In genomic region chr14:96662116-96662901, GRCh38 we compare ENCODE assay signal across 22 cellular contexts.
DNase-seq lines count a peak whose midpoint lies in the region; ATAC-seq, FAIRE-seq and TF ChIP-seq lines count a peak whose summit lies in the region.
"Had no signal": no experiment of that assay in that cellular context is flagged by ENCODE, and none has a peak within 500 bp of the region (broad histone marks: within the 10 kb centered on the region; RNA-seq: fewer than 3 reads in every experiment).

No MANE protein-coding gene starts in this region.

- no peak for ATAC-seq in GM23338
- ATAC-seq: WTC11 had no signal

- H3K9me3 ChIP-seq in small intestine (ENCODE audit: control insufficient read depth, low read depth) = no peaks in the 10 kb centered on the region
- no peaks in the 10 kb centered on the region for H3K9me3 ChIP-seq in GM23248 (ENCODE audit: low read depth)

- H3K4me2 ChIP-seq in GM23248 (ENCODE audit: unreplicated experiment) = no peak overlapping the region
- H3K4me2 ChIP-seq in GM23338 = no peak overlapping the region

- in situ Hi-C loops in GM23248 (cut with MboI) = no loop called here

- peaks cover 4% of the 10 kb centered on the region for H3K27me3 Mint-ChIP-seq in GM23338 (ENCODE audit: insufficient read depth, low read depth, poor library complexity)

- H3K4me1 Mint-ChIP-seq in GM23338 = peaks cover 3% of the 10 kb centered on the region; the same call in 2 of the 3 replicates

- no peaks in the 10 kb centered on the region for H3F3A ChIP-seq in GM23248 (ENCODE audit: insufficient read depth)
- no peaks in the 10 kb centered on the region for H3F3A ChIP-seq in GM23338 (replicated peaks; ENCODE audit: low read depth)

- H3K9ac ChIP-seq in GM23248 = no peak overlapping the region

- no peak overlapping the region for H3K27ac ChIP-seq in small intestine (ENCODE audit: low read depth in 1 of 2, low read length in 1 of 2)
- no peak overlapping the region for H3K27ac ChIP-seq in GM23248
- H3K27ac ChIP-seq in GM23338 (ENCODE audit: low read depth) = no peak overlapping the region
- H3K27ac ChIP-seq: left ventricle myocardium inferior had no signal

- H2AFZ ChIP-seq in GM23248 (no peak overlapping the region), GM23338 (no peak overlapping the region)

- H3K9me3 Mint-ChIP-seq in GM23338 = peaks cover 12% of the 10 kb centered on the region; the same call in 2 of the 3 replicates
- H3K9me3 Mint-ChIP-seq: dendritic cell treated with granulocyte-macrophage colony-stimulating factor and Interleukin-4, amounts not matched to agents 40 ng/mL and 50 ng/mL, for 4 days had no signal

- peaks cover 0 to 8% of the 10 kb centered on the region in 2 donors for H3K27me3 ChIP-seq in small intestine (ENCODE audit: control insufficient read depth in 2 of 2, insufficient read depth in 2 of 2, low read length in 2 of 2)
- H3K27me3 ChIP-seq in GM23248 (replicated peaks; ENCODE audit: insufficient read depth) = peaks cover 12% of the 10 kb centered on the region; the same call in 1 of the 2 replicates
- H3K27me3 ChIP-seq in GM23338 (ENCODE audit: insufficient read depth) = no peaks in the 10 kb centered on the region

- H3K79me2 ChIP-seq in GM23248 (ENCODE audit: insufficient read depth) (no peaks in the 10 kb centered on the region), GM23338 (replicated peaks; ENCODE audit: insufficient read depth) (no peaks in the 10 kb centered on the region)

- H3K36me3 Mint-ChIP-seq in GM23338 (ENCODE audit: low read depth) = peaks cover 3% of the 10 kb centered on the region
- H3K36me3 Mint-ChIP-seq: WTC11 had no signal

- H3K4me1 ChIP-seq in small intestine (ENCODE audit: control insufficient read depth in 2 of 2, insufficient read depth in 1 of 2, low read depth in 1 of 2, low read length in 1 of 2) (no peaks in the 10 kb centered on the region), GM23248 (ENCODE audit: insufficient read depth) (no peaks in the 10 kb centered on the region), GM23338 (ENCODE audit: insufficient read depth) (no peaks in the 10 kb centered on the region)
- H3K4me1 ChIP-seq: left ventricle myocardium inferior had no signal

- no peaks in the 10 kb centered on the region for H3K36me3 ChIP-seq in small intestine (ENCODE audit: control insufficient read depth in 2 of 2, insufficient read depth in 2 of 2, low read length in 2 of 2)
- H3K36me3 ChIP-seq in GM23248 (ENCODE audit: low read depth) = no peaks in the 10 kb centered on the region
- no peaks in the 10 kb centered on the region for H3K36me3 ChIP-seq in GM23338 (ENCODE audit: insufficient read depth)
- H3K36me3 ChIP-seq: left ventricle myocardium inferior had no signal

- WGBS in small intestine, 3 donors = 11 to 58% (median 38%) methylated on average over 14 of the region's 14 CpGs
- 61 to 64% methylated on average over 14 of the region's 14 CpGs for WGBS in GM23248 (ENCODE audit: low coverage in 1 of 2, low lambda C conversion rate in 2 of 2, missing lambda C conversion rate in 2 of 2), 2 experiments

- no peak overlapping the region for H3K4me3 ChIP-seq in fibroblast of mammary gland (ENCODE audit: control insufficient read depth, low read depth, low read length)
- no peak overlapping the region for H3K4me3 ChIP-seq in small intestine (ENCODE audit: low read depth in 1 of 2, low read length in 2 of 2)
- H3K4me3 ChIP-seq in GM23248 = no peak overlapping the region
- no peak overlapping the region for H3K4me3 ChIP-seq in GM23338
- H3K4me3 ChIP-seq: left ventricle myocardium inferior had no signal

- TF ChIP-seq CTCF in fibroblast of mammary gland (conservative IDR thresholded peaks at IDR 0.05; ENCODE audit: control insufficient read depth, insufficient read depth, low read depth, low read length) = no peak
- no peak for TF ChIP-seq CTCF in GM23338 (conservative IDR thresholded peaks at IDR 0.05; ENCODE audit: low read depth in 2 of 2)

- FAIRE-seq in small intestine (lab: Jason Lieb, UNC) = no peak
- FAIRE-seq: A204.1, G401.6, HTR-8/SVneo, RCC 7860 had no signal

- H3K4me3 Mint-ChIP-seq in GM23338 = no peak overlapping the region
- H3K4me3 Mint-ChIP-seq: CD4-positive, alpha-beta T cell; dendritic cell treated with granulocyte-macrophage colony-stimulating factor and Interleukin-4, amounts not matched to agents 40 ng/mL and 50 ng/mL, for 4 days; WTC11 had no signal

- no peaks in the 10 kb centered on the region for H4K20me1 ChIP-seq in GM23248 (ENCODE audit: insufficient read depth)
- H4K20me1 ChIP-seq in GM23338 (replicated peaks; ENCODE audit: insufficient read depth) = no peaks in the 10 kb centered on the region

- no peak overlapping the region for H3K27ac Mint-ChIP-seq in GM23338
- H3K27ac Mint-ChIP-seq: CD4-positive, alpha-beta T cell; dendritic cell treated with granulocyte-macrophage colony-stimulating factor and Interleukin-4, amounts not matched to agents 40 ng/mL and 50 ng/mL, for 4 days; naive B cell; WTC11 had no signal

- H3K9me2 ChIP-seq in GM23248 (ENCODE audit: insufficient read depth) = no peaks in the 10 kb centered on the region
- H3K9me2 ChIP-seq in GM23338 (ENCODE audit: insufficient read depth) = no peaks in the 10 kb centered on the region

- DNase-seq in NCI-H2107 treated with DMSO at 0.1 percent for 48 hours (lab: John Stamatoyannopoulos, UW; ENCODE audit: unreplicated experiment) (peak; percentile 10), NCI-H2107 (lab: John Stamatoyannopoulos, UW) (no peak), NCI-H774 (lab: John Stamatoyannopoulos, UW) (peak; percentile 24), fibroblast of mammary gland (ENCODE audit: low read depth) (peak; percentile 4), small intestine (peak; percentile 51), GM23248 (no peak), SHP77 treated with DMSO at 0.1 percent for 48 hours (lab: John Stamatoyannopoulos, UW) (no peak), GM23338 (ENCODE audit: low spot score) (no peak)
- DNase-seq: activated gamma-delta T cell; aorta; CD4-positive, alpha-beta T cell; left ventricle myocardium inferior; MM.1S; naive B cell; NCI-H446 treated with DMSO at 0.1 percent for 48 hours; substantia nigra had no signal

TF ChIP-seq in GM23338, 12 proteins besides CTCF, POLR2A, EP300 and RAD21:
- TF ChIP-seq EZH2phosphoT487 (IDR thresholded peaks at IDR 0.05; ENCODE audit: unreplicated experiment) (no peak), POLR2AphosphoS5 (IDR thresholded peaks at IDR 0.05; ENCODE audit: low read depth) (no peak)
TF ChIP-seq in GM23338: peak in this region for 0.

Comparison
In these comparisons a context has a peak if more than half of its experiments do, and no peak if none do; other contexts are left out.
1. DNase-seq: peak in NCI-H2107 treated with DMSO at 0.1 percent for 48 hours (single experiment), NCI-H774 (single experiment), fibroblast of mammary gland (single experiment) and small intestine (single experiment); none in NCI-H2107 (single experiment), GM23248 (single experiment), SHP77 treated with DMSO at 0.1 percent for 48 hours (single experiment) and GM23338 (single experiment).